1 cellular context compared by ENCODE assay signal in genomic region chr6:90219168-90219985, GRCh38.
TF ChIP-seq lines count a peak whose summit lies in the region.

No MANE protein-coding gene starts in this region.

TF ChIP-seq in HEK293, 187 proteins besides CTCF, POLR2A, EP300 and RAD21 (continued from another document and continues in another):
- no peak for TF ChIP-seq AEBP2 (tag by site-specific recombination; IDR thresholded peaks at IDR 0.05; ENCODE audit: borderline replicate concordance)
- peak; percentile 84 for TF ChIP-seq PRDM6 (tag by site-specific recombination; IDR thresholded peaks at IDR 0.05)
- TF ChIP-seq SP3 (tag by site-specific recombination; IDR thresholded peaks at IDR 0.05), result no peak; the same call in 1 of the 2 replicates
- no peak for TF ChIP-seq ZNF37A (tag by site-specific recombination; IDR thresholded peaks at IDR 0.05)
- TF ChIP-seq ZNF830 (tag by site-specific recombination; IDR thresholded peaks at IDR 0.05; ENCODE audit: low read depth), result no peak
- no peak; the same call in none of the 2 replicates for TF ChIP-seq ZNF2 (tag by site-specific recombination; IDR thresholded peaks at IDR 0.05)
- no peak for TF ChIP-seq HOXA7 (CRISPR knock-in tag; IDR thresholded peaks at IDR 0.05; ENCODE audit: borderline replicate concordance)
- TF ChIP-seq ZNF391 (tag by site-specific recombination; IDR thresholded peaks at IDR 0.05; ENCODE audit: borderline replicate concordance, low read depth), result peak; percentile 93
- TF ChIP-seq ZNF423 (tag by site-specific recombination; IDR thresholded peaks at IDR 0.05), result no peak
- TF ChIP-seq BCL11A (tag by site-specific recombination; IDR thresholded peaks at IDR 0.05; ENCODE audit: low read depth), result peak; percentile 75; the same call in 1 of the 2 replicates
- no peak for TF ChIP-seq ZNF148 (tag by site-specific recombination; IDR thresholded peaks at IDR 0.05; ENCODE audit: borderline replicate concordance)
- peak; percentile 24; the same call in 1 of the 2 replicates for TF ChIP-seq MZF1 (tag by site-specific recombination; IDR thresholded peaks at IDR 0.05; ENCODE audit: borderline replicate concordance)
- no peak for TF ChIP-seq ZNF354C (tag by site-specific recombination; IDR thresholded peaks at IDR 0.05; ENCODE audit: borderline replicate concordance, low read depth)
- no peak for TF ChIP-seq ZNF658 (tag by site-specific recombination; IDR thresholded peaks at IDR 0.05)
- TF ChIP-seq ZNF645 (tag by site-specific recombination; IDR thresholded peaks at IDR 0.05), result no peak
- TF ChIP-seq ZNF473 (tag by site-specific recombination; IDR thresholded peaks at IDR 0.05), result no peak
- TF ChIP-seq ZNF585B (tag by site-specific recombination; IDR thresholded peaks at IDR 0.05), result no peak
- no peak for TF ChIP-seq ZNF202 (tag by site-specific recombination; IDR thresholded peaks at IDR 0.05; ENCODE audit: borderline replicate concordance)
- TF ChIP-seq ZNF248 (tag by site-specific recombination; IDR thresholded peaks at IDR 0.05), result no peak
- TF ChIP-seq ZNF571 (tag by site-specific recombination; IDR thresholded peaks at IDR 0.05), result no peak
- peak; percentile 45; the same call in 1 of the 2 replicates for TF ChIP-seq ZFP37 (tag by site-specific recombination; IDR thresholded peaks at IDR 0.05)
- no peak for TF ChIP-seq ZIC2 (tag by site-specific recombination; IDR thresholded peaks at IDR 0.05)
- no peak for TF ChIP-seq ZNF510 (tag by site-specific recombination; IDR thresholded peaks at IDR 0.05; ENCODE audit: insufficient replicate concordance)
- TF ChIP-seq ZNF654 (tag by site-specific recombination; IDR thresholded peaks at IDR 0.05; ENCODE audit: low read depth), result peak; percentile 6
- no peak for TF ChIP-seq ZNF488 (tag by site-specific recombination; IDR thresholded peaks at IDR 0.05)
- no peak for TF ChIP-seq ZNF10 (tag by site-specific recombination; IDR thresholded peaks at IDR 0.05)
- no peak for TF ChIP-seq ZNF549 (tag by site-specific recombination; IDR thresholded peaks at IDR 0.05)
- TF ChIP-seq ZNF837 (tag by site-specific recombination; IDR thresholded peaks at IDR 0.05), result no peak; the same call in 1 of the 2 replicates
- TF ChIP-seq ZNF394 (tag by site-specific recombination; IDR thresholded peaks at IDR 0.05; ENCODE audit: borderline replicate concordance), result 0 out of 2 replicates have a peak, but pooled peaks have one; percentile 70
- no peak for TF ChIP-seq ZBTB6 (tag by site-specific recombination; IDR thresholded peaks at IDR 0.05)
- peak; percentile 96 for TF ChIP-seq ATF2 (tag by site-specific recombination; IDR thresholded peaks at IDR 0.05; ENCODE audit: low read depth)
- TF ChIP-seq ZNF26 (tag by site-specific recombination; IDR thresholded peaks at IDR 0.05), result no peak
- no peak for TF ChIP-seq ZNF48 (tag by site-specific recombination; IDR thresholded peaks at IDR 0.05)
- TF ChIP-seq ZNF529 (tag by site-specific recombination; IDR thresholded peaks at IDR 0.05; ENCODE audit: insufficient replicate concordance), result no peak
- TF ChIP-seq ZNF530 (tag by site-specific recombination; IDR thresholded peaks at IDR 0.05; ENCODE audit: low read depth), result no peak
- TF ChIP-seq ZNF18 (tag by site-specific recombination; IDR thresholded peaks at IDR 0.05), result no peak
- TF ChIP-seq ZNF426 (tag by site-specific recombination; IDR thresholded peaks at IDR 0.05), result no peak
- TF ChIP-seq GLIS2 (tag by site-specific recombination; IDR thresholded peaks at IDR 0.05), result no peak
- TF ChIP-seq ZBTB17 (tag by site-specific recombination; IDR thresholded peaks at IDR 0.05), result peak; percentile 58; the same call in 1 of the 2 replicates
- no peak for TF ChIP-seq ZNF623 (tag by site-specific recombination; IDR thresholded peaks at IDR 0.05)
- no peak for TF ChIP-seq ZSCAN30 (tag by site-specific recombination; IDR thresholded peaks at IDR 0.05)
- TF ChIP-seq KLF16 (tag by site-specific recombination; IDR thresholded peaks at IDR 0.05), result peak; percentile 17; the same call in 1 of the 2 replicates
- peak; percentile 91 for TF ChIP-seq HIC1 (tag by site-specific recombination; IDR thresholded peaks at IDR 0.05)
- peak; percentile 91 for TF ChIP-seq GLI4 (tag by site-specific recombination; IDR thresholded peaks at IDR 0.05)
- TF ChIP-seq KLF8 (tag by site-specific recombination; IDR thresholded peaks at IDR 0.05), result peak; percentile 87
- no peak for TF ChIP-seq ZNF23 (tag by site-specific recombination; IDR thresholded peaks at IDR 0.05; ENCODE audit: borderline replicate concordance)
- TF ChIP-seq SCRT2 (tag by site-specific recombination; IDR thresholded peaks at IDR 0.05), result no peak
- TF ChIP-seq ZNF580 (tag by site-specific recombination; IDR thresholded peaks at IDR 0.05), result no peak
- peak; percentile 74; the same call in 1 of the 2 replicates for TF ChIP-seq ZSCAN23 (tag by site-specific recombination; IDR thresholded peaks at IDR 0.05)
- no peak for TF ChIP-seq ZNF184 (tag by site-specific recombination; IDR thresholded peaks at IDR 0.05)
- TF ChIP-seq ZNF266 (tag by site-specific recombination; IDR thresholded peaks at IDR 0.05; ENCODE audit: low read depth), result no peak
- TF ChIP-seq ZEB2 (tag by site-specific recombination; IDR thresholded peaks at IDR 0.05), result peak; percentile 64
- TF ChIP-seq ZNF223 (tag by site-specific recombination; IDR thresholded peaks at IDR 0.05), result no peak
